29 cellular contexts compared by ENCODE assay signal in genomic region chr9:126206099-126206498, GRCh38.
"Had no signal": no experiment of that assay in that cellular context is flagged by ENCODE, and none has a peak within 500 bp of the region (broad histone marks: within the 10 kb centered on the region; RNA-seq: fewer than 3 reads in every experiment).

No MANE protein-coding gene starts in this region.

- H3K4me3 Mint-ChIP-seq: activated CD4-positive, alpha-beta T cell treated with anti-CD3 and anti-CD28 coated beads for 36 hours; activated CD8-positive, alpha-beta memory T cell treated with anti-CD3 and anti-CD28 coated beads, Interleukin-2, amount 10 ng/mL, durations not matched to agents 7 days and 5 days; activated CD8-positive, alpha-beta T cell treated with anti-CD3 and anti-CD28 coated beads, Interleukin-2, amount 10 ng/mL, durations not matched to agents 7 days and 5 days; activated naive CD4-positive, alpha-beta T cell treated with anti-CD3 and anti-CD28 coated beads, Interleukin-2, amount 10 ng/mL, durations not matched to agents 7 days and 5 days; activated T-helper 1 cell treated with anti-CD3 and anti-CD28 coated beads, Interleukin-12 subunit alpha, Interleukin-12 subunit beta, Interleukin-2, Interleukin-4 antibody, amounts not matched to agents 30 ng/mL and 10 ng/mL and 1 ng/mL, durations not matched to agents 14 hours and 24 hours and 36 hours; effector memory CD8-positive, alpha-beta T cell; naive thymus-derived CD8-positive, alpha-beta T cell; neural progenitor cell had no signal

- H3K27me3 ChIP-seq: neural progenitor cell had no signal

- DNase-seq: activated CD4-positive, alpha-beta T cell treated with anti-CD3 and anti-CD28 coated beads for 36 hours; activated CD4-positive, CD25-positive, alpha-beta regulatory T cell; activated CD8-positive, alpha-beta memory T cell treated with anti-CD3 and anti-CD28 coated beads, Interleukin-2, amount 10 ng/mL, durations not matched to agents 7 days and 5 days; activated CD8-positive, alpha-beta T cell treated with anti-CD3 and anti-CD28 coated beads, Interleukin-2, amount 10 ng/mL, durations not matched to agents 7 days and 5 days; activated gamma-delta T cell; activated naive CD4-positive, alpha-beta T cell treated with anti-CD3 and anti-CD28 coated beads, Interleukin-2, amount 10 ng/mL, durations not matched to agents 7 days and 5 days; activated T-cell treated with anti-CD3 and anti-CD28 coated beads for 4 hours; amniotic stem cell; brain microvascular endothelial cell; cortex of kidney; effector memory CD8-positive, alpha-beta T cell; foreskin fibroblast; heart left ventricle; kidney glomerular epithelial cell; left lung; lower lobe of right lung; mesenchymal stem cell; naive thymus-derived CD8-positive, alpha-beta T cell; right cardiac atrium; spleen; stimulated activated naive CD4-positive, alpha-beta T cell; T-helper 2 cell; tibial artery; upper lobe of right lung had no signal

- H3K4me1 ChIP-seq: left lung, lower lobe of right lung, neural progenitor cell, tibial artery, upper lobe of right lung had no signal

- H3K4me1 Mint-ChIP-seq: activated CD4-positive, alpha-beta T cell treated with anti-CD3 and anti-CD28 coated beads for 36 hours; activated CD8-positive, alpha-beta memory T cell treated with anti-CD3 and anti-CD28 coated beads, Interleukin-2, amount 10 ng/mL, durations not matched to agents 7 days and 5 days; activated naive CD4-positive, alpha-beta T cell treated with anti-CD3 and anti-CD28 coated beads, Interleukin-2, amount 10 ng/mL, durations not matched to agents 7 days and 5 days; naive thymus-derived CD8-positive, alpha-beta T cell had no signal

- H3K9me3 ChIP-seq: left lung, lower lobe of right lung, suprapubic skin, tibial artery, upper lobe of right lung had no signal

- H3K4me3 ChIP-seq: heart left ventricle, left lung, lower lobe of right lung, neural progenitor cell, spleen, suprapubic skin, tibial artery, upper lobe of right lung had no signal

- H3K9ac ChIP-seq: neural progenitor cell had no signal

- H3K36me3 Mint-ChIP-seq: activated CD8-positive, alpha-beta memory T cell treated with anti-CD3 and anti-CD28 coated beads, Interleukin-2, amount 10 ng/mL, durations not matched to agents 7 days and 5 days; activated naive CD4-positive, alpha-beta T cell treated with anti-CD3 and anti-CD28 coated beads, Interleukin-2, amount 10 ng/mL, durations not matched to agents 7 days and 5 days; naive thymus-derived CD8-positive, alpha-beta T cell; neural progenitor cell had no signal

- H3K27ac ChIP-seq: brain microvascular endothelial cell, heart left ventricle, left lung, lower lobe of right lung, neural progenitor cell, spleen, suprapubic skin, tibial artery, upper lobe of right lung had no signal

- H3K27ac Mint-ChIP-seq: activated CD4-positive, alpha-beta T cell treated with anti-CD3 and anti-CD28 coated beads for 36 hours; activated CD8-positive, alpha-beta memory T cell treated with anti-CD3 and anti-CD28 coated beads, Interleukin-2, amount 10 ng/mL, durations not matched to agents 7 days and 5 days; activated CD8-positive, alpha-beta T cell treated with anti-CD3 and anti-CD28 coated beads, Interleukin-2, amount 10 ng/mL, durations not matched to agents 7 days and 5 days; activated naive CD4-positive, alpha-beta T cell treated with anti-CD3 and anti-CD28 coated beads, Interleukin-2, amount 10 ng/mL, durations not matched to agents 7 days and 5 days; activated T-helper 1 cell treated with anti-CD3 and anti-CD28 coated beads, Interleukin-12 subunit alpha, Interleukin-12 subunit beta, Interleukin-2, Interleukin-4 antibody, amounts not matched to agents 30 ng/mL and 10 ng/mL and 1 ng/mL, durations not matched to agents 14 hours and 24 hours and 36 hours; effector memory CD8-positive, alpha-beta T cell; naive thymus-derived CD8-positive, alpha-beta T cell; neural progenitor cell had no signal

- H3K36me3 ChIP-seq: brain microvascular endothelial cell, heart left ventricle, left lung, lower lobe of right lung, neural progenitor cell, spleen, suprapubic skin, tibial artery, upper lobe of right lung had no signal

- FAIRE-seq: astrocyte, endothelial cell of umbilical vein had no signal

- H3K9me3 Mint-ChIP-seq: activated naive CD4-positive, alpha-beta T cell treated with anti-CD3 and anti-CD28 coated beads, Interleukin-2, amount 10 ng/mL, durations not matched to agents 7 days and 5 days; activated T-helper 1 cell treated with anti-CD3 and anti-CD28 coated beads, Interleukin-12 subunit alpha, Interleukin-12 subunit beta, Interleukin-2, Interleukin-4 antibody, amounts not matched to agents 30 ng/mL and 10 ng/mL and 1 ng/mL, durations not matched to agents 14 hours and 24 hours and 36 hours; effector memory CD8-positive, alpha-beta T cell had no signal

- ATAC-seq: activated CD4-positive, alpha-beta T cell treated with anti-CD3 and anti-CD28 coated beads for 36 hours; activated CD8-positive, alpha-beta memory T cell treated with anti-CD3 and anti-CD28 coated beads, Interleukin-2, amount 10 ng/mL, durations not matched to agents 7 days and 5 days; activated CD8-positive, alpha-beta T cell treated with anti-CD3 and anti-CD28 coated beads, Interleukin-2, amount 10 ng/mL, durations not matched to agents 7 days and 5 days; effector memory CD8-positive, alpha-beta T cell; heart left ventricle; left lung; lower lobe of right lung; naive thymus-derived CD8-positive, alpha-beta T cell; upper lobe of right lung had no signal
